8 cellular contexts compared by ENCODE assay signal in genomic region chr10:110865804-110866482, GRCh38. TPM values are rescaled to one million over a fixed set of nuclear protein-coding genes. Genes with fewer than 3 reads are reported as not detected.
DNase-seq lines count a peak whose midpoint lies in the region; ATAC-seq and TF ChIP-seq lines count a peak whose summit lies in the region.

No MANE protein-coding gene starts in this region.

- H3K9me3 Mint-ChIP-seq in activated CD8-positive, alpha-beta memory T cell treated with anti-CD3 and anti-CD28 coated beads, Interleukin-2, amount 10 ng/mL, durations not matched to agents 7 days and 5 days (ENCODE audit: low read depth) = no peaks in the 10 kb centered on the region
- peaks cover 13% of the 10 kb centered on the region for H3K9me3 Mint-ChIP-seq in glutamatergic neuron (ENCODE audit: unreplicated experiment)

- no peaks in the 10 kb centered on the region for H3K27me3 Mint-ChIP-seq in activated CD8-positive, alpha-beta memory T cell treated with anti-CD3 and anti-CD28 coated beads, Interleukin-2, amount 10 ng/mL, durations not matched to agents 7 days and 5 days
- peaks cover 11% of the 10 kb centered on the region for H3K27me3 Mint-ChIP-seq in glutamatergic neuron (ENCODE audit: unreplicated experiment)

- TF ChIP-seq CTCF in Peyer's patch (IDR thresholded peaks at IDR 0.05) = no peak
- no peak for TF ChIP-seq CTCF in glutamatergic neuron (IDR thresholded peaks at IDR 0.05; ENCODE audit: partially characterized antibody, unreplicated experiment)
- no peak for TF ChIP-seq CTCF in A673 (conservative IDR thresholded peaks at IDR 0.05; ENCODE audit: low read depth, low read length)

- no peaks in the 10 kb centered on the region for H3K36me3 ChIP-seq in Peyer's patch
- no peaks in the 10 kb centered on the region for H3K36me3 ChIP-seq in thymus (ENCODE audit: control insufficient read depth, insufficient read depth)
- no peaks in the 10 kb centered on the region for H3K36me3 ChIP-seq in A673 (ENCODE audit: insufficient read depth, low read length, poor library complexity, severe bottlenecking)

- H3K27me3 ChIP-seq in Peyer's patch = no peaks in the 10 kb centered on the region
- H3K27me3 ChIP-seq in thymus (ENCODE audit: control insufficient read depth, insufficient read depth) = no peaks in the 10 kb centered on the region
- H3K27me3 ChIP-seq in A673 (replicated peaks; ENCODE audit: insufficient read depth, low read depth, low read length, poor library complexity) = no peaks in the 10 kb centered on the region

- CTCF ChIA-PET in activated CD8-positive, alpha-beta memory T cell treated with anti-CD3 and anti-CD28 coated beads, Interleukin-2, amount 10 ng/mL, durations not matched to agents 7 days and 5 days (lab: Charles Lee) = interaction anchor here (1.5 to 2.9 kb wide), 2 partner anchors 53 to 62 kb away, joined by 3 to 20 read pairs; partner anchors contain the start of genes BBIP1 and SHOC2
- CTCF ChIA-PET in A673 (lab: Charles Lee) = no interaction called here

- no TSS peak for BruUV-seq in A673 (replicated peaks; lab: Mats Ljungman, UMichigan)

- ATAC-seq in activated CD8-positive, alpha-beta memory T cell treated with anti-CD3 and anti-CD28 coated beads, Interleukin-2, amount 10 ng/mL, durations not matched to agents 7 days and 5 days = no peak

- H3K4me3 ChIP-seq in Peyer's patch (no peak overlapping the region), thymus (ENCODE audit: low read length) (no peak overlapping the region), A673 (ENCODE audit: low read depth, low read length, poor library complexity, severe bottlenecking) (no peak overlapping the region)

- no peaks in the 10 kb centered on the region for H3K9me3 ChIP-seq in Peyer's patch
- no peaks in the 10 kb centered on the region for H3K9me3 ChIP-seq in thymus (ENCODE audit: control insufficient read depth)
- no peaks in the 10 kb centered on the region for H3K9me3 ChIP-seq in A673 (ENCODE audit: low read depth, low read length, poor library complexity, severe bottlenecking)

- POLR2A ChIA-PET in A673 (lab: Charles Lee; ENCODE audit: low non-redundant PET) = no interaction called here

- H3K4me3 Mint-ChIP-seq in activated CD8-positive, alpha-beta memory T cell treated with anti-CD3 and anti-CD28 coated beads, Interleukin-2, amount 10 ng/mL, durations not matched to agents 7 days and 5 days = peak overlapping the region; percentile 82
- H3K4me3 Mint-ChIP-seq in glutamatergic neuron (ENCODE audit: unreplicated experiment) = no peak overlapping the region

- peak overlapping the region; percentile 99 for H3K27ac Mint-ChIP-seq in activated CD8-positive, alpha-beta memory T cell treated with anti-CD3 and anti-CD28 coated beads, Interleukin-2, amount 10 ng/mL, durations not matched to agents 7 days and 5 days
- peak overlapping the region; percentile 89 for H3K27ac Mint-ChIP-seq in glutamatergic neuron (ENCODE audit: unreplicated experiment)

- WGBS in thymus = 58% methylated on average over 4 of the region's 4 CpGs

- peaks cover 91% of the 10 kb centered on the region for H3K4me1 Mint-ChIP-seq in activated CD8-positive, alpha-beta memory T cell treated with anti-CD3 and anti-CD28 coated beads, Interleukin-2, amount 10 ng/mL, durations not matched to agents 7 days and 5 days
- peaks cover 53% of the 10 kb centered on the region for H3K4me1 Mint-ChIP-seq in glutamatergic neuron (ENCODE audit: low read depth, unreplicated experiment)

- TF ChIP-seq POLR2A in Peyer's patch (IDR thresholded peaks at IDR 0.05) = no peak

- H3K27ac ChIP-seq in Peyer's patch (peak overlapping the region; percentile 85 to 98 (median 92)), thymus (ENCODE audit: low read depth) (peak overlapping the region; percentile 86), A673 (ENCODE audit: low read depth, low read length, poor library complexity, severe bottlenecking) (no peak overlapping the region)

- DNase-seq in activated CD8-positive, alpha-beta memory T cell treated with anti-CD3 and anti-CD28 coated beads, Interleukin-2, amount 10 ng/mL, durations not matched to agents 7 days and 5 days = no peak
- no peak for DNase-seq in activated CD8-positive, alpha-beta memory T cell treated with anti-CD3 and anti-CD28 coated beads for 24 hours
- no peak for DNase-seq in Peyer's patch
- no peak for DNase-seq in glutamatergic neuron
- DNase-seq in NCI-H1105 treated with DMSO at 0.1 percent for 48 hours (lab: John Stamatoyannopoulos, UW) = no peak
- DNase-seq in A673 (ENCODE audit: low spot score) = no peak
- DNase-seq in DMS53 (lab: John Stamatoyannopoulos, UW) = no peak

- H3K4me1 ChIP-seq in Peyer's patch = peaks cover under 1 to 80% (median 58%) of the 10 kb centered on the region in 4 donors
- peaks cover 70% of the 10 kb centered on the region for H3K4me1 ChIP-seq in thymus (ENCODE audit: control insufficient read depth, insufficient read depth, low read length)
- peaks cover 16% of the 10 kb centered on the region for H3K4me1 ChIP-seq in A673 (ENCODE audit: insufficient read depth, low read length, poor library complexity, severe bottlenecking)

- intact Hi-C loops in A673 (cut with micrococcal nuclease; ENCODE audit: unreplicated experiment) = no loop called here

- H3K36me3 Mint-ChIP-seq in activated CD8-positive, alpha-beta memory T cell treated with anti-CD3 and anti-CD28 coated beads, Interleukin-2, amount 10 ng/mL, durations not matched to agents 7 days and 5 days = peaks cover 8% of the 10 kb centered on the region
- H3K36me3 Mint-ChIP-seq in glutamatergic neuron (ENCODE audit: unreplicated experiment) = no peaks in the 10 kb centered on the region

RNA-seq across cellular contexts. Expression of gene PDCD4, which starts 5.8 kb away (rescaled TPM):
- 100 to 1,000 TPM in 1 of 2 experiments, 10 to 100 TPM in 1; 74.0 to 115 TPM for total RNA-seq in activated CD8-positive, alpha-beta memory T cell treated with anti-CD3 and anti-CD28 coated beads, Interleukin-2, amount 10 ng/mL, durations not matched to agents 7 days and 5 days
- 100 to 1,000 TPM; 301 to 538 (median 330) TPM for total RNA-seq in Peyer's patch
- 149 TPM for total RNA-seq in glutamatergic neuron (ENCODE audit: unreplicated experiment)
- polyA plus RNA-seq in thymus = 260 TPM
- total RNA-seq in A673 (2021) = 17.3 and 23.7 TPM in 2 replicates

RNA-seq across cellular contexts. Expression of gene BBIP1, which starts 53.0 kb away (rescaled TPM):
- 10 to 100 TPM; 23.1 to 24.8 TPM for total RNA-seq in activated CD8-positive, alpha-beta memory T cell treated with anti-CD3 and anti-CD28 coated beads, Interleukin-2, amount 10 ng/mL, durations not matched to agents 7 days and 5 days
- total RNA-seq in Peyer's patch (10 to 100 TPM in 3 of 4 donors, 1 to 10 TPM in 1; 9.8 to 32.2 (median 14.5) TPM), glutamatergic neuron (ENCODE audit: unreplicated experiment) (39.1 TPM), A673 (2021) (32.9 and 33.9 TPM in 2 replicates)
- polyA plus RNA-seq in thymus = 43.4 TPM

RNA-seq across cellular contexts. Expression of gene SHOC2, which starts 53.5 kb away (rescaled TPM):
- 10 to 100 TPM; 39.3 to 43.2 TPM for total RNA-seq in activated CD8-positive, alpha-beta memory T cell treated with anti-CD3 and anti-CD28 coated beads, Interleukin-2, amount 10 ng/mL, durations not matched to agents 7 days and 5 days
- total RNA-seq in Peyer's patch = 100 to 1,000 TPM in 1 of 4 donors, 10 to 100 TPM in 3; 38.6 to 124 (median 68.2) TPM
- 98.3 TPM for total RNA-seq in glutamatergic neuron (ENCODE audit: unreplicated experiment)
- polyA plus RNA-seq in thymus = 31.0 TPM
- 37.6 and 40.0 TPM in 2 replicates for total RNA-seq in A673 (2021)
